8 cellular contexts compared by ENCODE assay signal in the genomic region with DNA sequence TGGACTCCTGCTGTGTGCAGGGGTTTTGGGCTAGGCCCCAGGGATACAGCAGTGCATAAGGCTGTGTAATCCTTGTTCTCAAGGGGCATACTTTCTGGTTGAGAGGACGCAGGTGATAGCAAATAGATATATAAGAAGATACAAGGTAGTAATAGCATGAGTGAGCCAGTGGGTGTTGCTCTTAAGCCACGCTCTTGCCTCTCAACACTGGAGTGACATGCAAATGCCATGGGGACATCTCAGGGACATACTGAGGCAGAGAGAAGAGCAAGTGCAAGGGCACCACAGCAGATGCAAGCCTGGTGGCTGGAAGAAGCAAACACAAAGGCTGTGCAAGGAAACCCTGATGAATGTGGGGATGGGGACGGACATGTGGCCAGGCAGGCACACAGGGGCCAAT.
DNase-seq lines count a peak whose midpoint lies in the region; ATAC-seq and TF ChIP-seq lines count a peak whose summit lies in the region.

No MANE protein-coding gene starts in this region.

- H3K27me3 ChIP-seq in A673 (replicated peaks; ENCODE audit: insufficient read depth, low read depth, low read length, poor library complexity) (no peaks in the 10 kb centered on the region), trophoblast cell (ENCODE audit: insufficient read depth, low read length) (no peaks in the 10 kb centered on the region)

- POLR2A ChIA-PET in A673 (lab: Charles Lee; ENCODE audit: low non-redundant PET) (no interaction called here), activated B cell treated with CpG ODN at 0.5 μM for 24 hours (lab: Charles Lee) (interaction anchor here (0.9 to 1.4 kb wide), 3 partner anchors 8 to 221 kb away, joined by 3 to 6 read pairs (median 3); no protein-coding TSS in a partner anchor)

- H3K4me1 Mint-ChIP-seq in activated B cell treated with CpG ODN at 0.5 μM for 24 hours (peaks cover 88% of the 10 kb centered on the region), immature natural killer cell (peaks cover 75 to 86% of the 10 kb centered on the region in 2 donors)

- peak; percentile 39; the same call in 1 of the 2 replicates for TF ChIP-seq CTCF in A673 (conservative IDR thresholded peaks at IDR 0.05; ENCODE audit: low read depth, low read length)
- peak; percentile 57 for TF ChIP-seq CTCF in GM12865 (IDR thresholded peaks at IDR 0.05; ENCODE audit: insufficient read depth, low read depth, low read length, missing control alignments)
- TF ChIP-seq CTCF in activated B cell treated with CpG ODN at 0.5 μM for 24 hours (IDR thresholded peaks at IDR 0.05): no peak
- no peak for TF ChIP-seq CTCF in omental fat pad (IDR thresholded peaks at IDR 0.05)

- no peak overlapping the region for H3K4ac ChIP-seq in trophoblast cell (ENCODE audit: low read depth, low read length)

- no peak overlapping the region for H3K23ac ChIP-seq in trophoblast cell (ENCODE audit: low read length)

- no peak overlapping the region for H2BK5ac ChIP-seq in trophoblast cell (ENCODE audit: low read depth, low read length, poor library complexity)

- H3K36me3 ChIP-seq in A673 (ENCODE audit: insufficient read depth, low read length, poor library complexity, severe bottlenecking): no peaks in the 10 kb centered on the region
- peaks cover 20% of the 10 kb centered on the region for H3K36me3 ChIP-seq in KOPT-K1 (ENCODE audit: insufficient read depth, low read length)
- peaks cover 0 to 2% of the 10 kb centered on the region in 2 experiments for H3K36me3 ChIP-seq in trophoblast cell (ENCODE audit: control insufficient read depth in 1 of 2, insufficient read depth in 2 of 2, low read length in 2 of 2)

- no CpG with 5 or more reads among the region's 3 CpGs for WGBS in trophoblast cell (ENCODE audit: extremely low coverage, insufficient coverage, insufficient read length)

- no peak overlapping the region for H4K8ac ChIP-seq in trophoblast cell (ENCODE audit: low read depth, low read length)

- H3K27me3 Mint-ChIP-seq in activated B cell treated with CpG ODN at 0.5 μM for 24 hours (no peaks in the 10 kb centered on the region), immature natural killer cell (ENCODE audit: low read depth in 3 of 3) (peaks cover 0 to 12% (median 0%) of the 10 kb centered on the region in 3 donors)

- H3K18ac ChIP-seq in trophoblast cell (ENCODE audit: low read length): no peak overlapping the region

- H3K9me3 Mint-ChIP-seq in activated B cell treated with CpG ODN at 0.5 μM for 24 hours (no peaks in the 10 kb centered on the region), immature natural killer cell (no peaks in the 10 kb centered on the region)

- intact Hi-C loops in A673 (cut with micrococcal nuclease; ENCODE audit: unreplicated experiment): no loop called here
- intact Hi-C loops in activated B cell treated with CpG ODN at 0.5 μM for 24 hours (cut with micrococcal nuclease): loop anchor here (1.0 to 5.0 kb wide), 7 partner anchors 42 to 427 kb away; a partner anchor contains a TSS

- H3K27ac Mint-ChIP-seq in activated B cell treated with CpG ODN at 0.5 μM for 24 hours (no peak overlapping the region), immature natural killer cell (peak overlapping the region; percentile 13 to 82 (median 64))

- no peak overlapping the region for H4K91ac ChIP-seq in trophoblast cell (ENCODE audit: low read depth, low read length)

- H3K4me3 Mint-ChIP-seq in activated B cell treated with CpG ODN at 0.5 μM for 24 hours: no peak overlapping the region
- peak overlapping the region in 4 of 5 donors; percentile 24 to 53 (median 48) for H3K4me3 Mint-ChIP-seq in immature natural killer cell

- BruUV-seq in A673 (replicated peaks; lab: Mats Ljungman, UMichigan): no TSS peak

- H2AFZ ChIP-seq in trophoblast cell (ENCODE audit: insufficient read depth, low read length, poor library complexity): no peak overlapping the region

- H2AK5ac ChIP-seq in trophoblast cell (ENCODE audit: low read length): no peak overlapping the region

- H4K12ac ChIP-seq in trophoblast cell (ENCODE audit: low read depth, low read length): no peak overlapping the region

- no peak overlapping the region for H2BK120ac ChIP-seq in trophoblast cell (ENCODE audit: insufficient read depth, low read length, poor library complexity)

- CTCF ChIA-PET in A673 (lab: Charles Lee): no interaction called here
- CTCF ChIA-PET in activated B cell treated with CpG ODN at 0.5 μM for 24 hours (lab: Charles Lee): interaction anchor here (1.3 to 2.6 kb wide), 2 partner anchors 14 to 298 kb away, joined by 3 to 15 read pairs; no protein-coding TSS in a partner anchor

- H3K4me3 ChIP-seq in A673 (ENCODE audit: low read depth, low read length, poor library complexity, severe bottlenecking) (no peak overlapping the region), GM12865 (ENCODE audit: low read depth, low read length) (no peak overlapping the region), trophoblast cell (ENCODE audit: low read depth, low read length) (no peak overlapping the region)

- no peaks in the 10 kb centered on the region for H3K4me1 ChIP-seq in A673 (ENCODE audit: insufficient read depth, low read length, poor library complexity, severe bottlenecking)
- H3K4me1 ChIP-seq in trophoblast cell (ENCODE audit: control insufficient read depth in 1 of 2, insufficient read depth in 2 of 2, low read length in 2 of 2): peaks cover 10 to 11% of the 10 kb centered on the region in 2 experiments

- no peaks in the 10 kb centered on the region for H3K79me2 ChIP-seq in trophoblast cell (ENCODE audit: control insufficient read depth, insufficient read depth, low read length, poor library complexity)

- no peak overlapping the region for H2BK12ac ChIP-seq in trophoblast cell (ENCODE audit: low read length)

- H3K36me3 Mint-ChIP-seq in activated B cell treated with CpG ODN at 0.5 μM for 24 hours (ENCODE audit: low read depth) (peaks cover 3% of the 10 kb centered on the region), immature natural killer cell (no peaks in the 10 kb centered on the region)

- H3K4me2 ChIP-seq in trophoblast cell (ENCODE audit: low read length): no peak overlapping the region

- H3K27ac ChIP-seq in A673 (ENCODE audit: low read depth, low read length, poor library complexity, severe bottlenecking) (no peak overlapping the region), KOPT-K1 (ENCODE audit: low read depth, low read length, poor library complexity, severe bottlenecking) (peak overlapping the region; percentile 33), trophoblast cell (ENCODE audit: low read depth, low read length) (no peak overlapping the region)

- H3K14ac ChIP-seq in trophoblast cell (ENCODE audit: low read length): no peak overlapping the region

- H3K9ac ChIP-seq in trophoblast cell (ENCODE audit: low read length): no peak overlapping the region

- DNase-seq in A673 (ENCODE audit: low spot score) (peak; percentile 13), GM12865 (ENCODE audit: low read depth) (peak; percentile 75), activated B cell treated with CpG ODN at 0.5 μM for 24 hours (no peak), immature natural killer cell (peak; percentile 21 to 47 (median 40)), trophoblast cell (no peak), omental fat pad (ENCODE audit: low spot score) (no peak)

- H3K79me1 ChIP-seq in trophoblast cell (ENCODE audit: low read length): peaks cover 7% of the 10 kb centered on the region

- ATAC-seq in activated B cell treated with CpG ODN at 0.5 μM for 24 hours (ENCODE audit: low read depth) (peak; percentile 64), omental fat pad (ENCODE audit: low FRiP score) (no peak), HG02588 (IDR thresholded peaks at IDR 0.05; ENCODE audit: unreplicated experiment) (no peak)

- H3K9me3 ChIP-seq in A673 (ENCODE audit: low read depth, low read length, poor library complexity, severe bottlenecking) (no peaks in the 10 kb centered on the region), KOPT-K1 (ENCODE audit: insufficient read depth, low read length, poor library complexity, severe bottlenecking) (no peaks in the 10 kb centered on the region), trophoblast cell (ENCODE audit: insufficient read depth, low read depth, low read length) (no peaks in the 10 kb centered on the region)

Comparison
In these comparisons a context has a peak if more than half of its experiments do, and no peak if none do; other contexts are left out.
1. DNase-seq: peak in A673 (single experiment), GM12865 (single experiment) and immature natural killer cell (3 of 3); none in activated B cell treated with CpG ODN at 0.5 μM for 24 hours (single experiment), trophoblast cell (0 of 2) and omental fat pad (single experiment).
2. CTCF ChIP-seq: peak in A673 (single experiment) and GM12865 (single experiment); none in activated B cell treated with CpG ODN at 0.5 μM for 24 hours (single experiment) and omental fat pad (0 of 3).